Comparison of ENCODE assay signal across 8 cellular contexts in the genomic region with DNA sequence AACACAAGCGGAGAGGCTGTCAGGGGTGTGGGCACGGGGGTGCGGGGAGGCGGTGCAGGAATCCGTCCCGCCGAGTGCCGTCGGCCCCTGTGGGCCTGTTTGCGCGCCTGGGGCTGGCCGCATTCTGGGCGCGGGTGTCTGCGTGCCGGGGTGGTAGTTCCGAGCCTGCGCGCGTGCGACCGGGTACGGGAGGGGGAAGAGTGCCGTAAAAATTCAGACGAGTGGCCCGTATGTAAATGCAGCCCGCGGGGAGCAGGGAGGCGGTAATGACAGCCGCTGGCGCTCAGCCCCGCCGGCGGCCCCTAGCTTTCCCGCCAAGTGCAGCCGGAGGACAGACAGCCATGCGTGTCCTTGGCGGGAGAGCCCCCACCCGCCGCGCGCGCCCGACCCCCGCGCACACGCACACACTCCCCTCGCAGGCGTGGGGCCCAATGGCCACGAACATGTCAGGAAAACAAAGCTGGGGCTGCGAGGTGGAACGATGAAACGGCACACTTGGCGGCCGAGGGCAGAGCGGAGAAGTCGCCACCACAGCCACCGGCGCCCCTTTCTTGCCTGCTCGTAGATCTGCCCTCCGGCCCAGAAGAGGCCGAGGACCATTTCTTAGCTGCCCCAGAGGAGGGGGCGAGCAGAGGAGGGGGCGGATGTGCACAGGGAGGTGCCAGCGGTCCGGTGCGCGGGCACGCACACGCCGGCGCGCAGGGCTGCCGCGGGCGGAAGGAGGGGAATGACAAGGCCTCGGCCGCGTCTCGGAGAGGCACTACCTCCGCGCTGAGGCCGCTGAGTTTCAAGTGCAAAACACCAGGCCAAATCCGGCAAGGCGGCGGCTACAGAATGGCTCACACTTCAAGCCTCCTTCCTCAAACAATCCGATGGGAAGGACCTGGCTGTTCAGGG.
DNase-seq lines count a peak whose midpoint lies in the region; ATAC-seq and TF ChIP-seq lines count a peak whose summit lies in the region.

No MANE protein-coding gene starts in this region.

- no peak overlapping the region for H3K9ac ChIP-seq in mucosa of stomach (ENCODE audit: low read length)

- ATAC-seq in GM19463 (IDR thresholded peaks at IDR 0.05; ENCODE audit: unreplicated experiment) (peak; percentile 56), HG03521 (IDR thresholded peaks at IDR 0.05; ENCODE audit: unreplicated experiment) (peak; percentile 60), RWPE2 (ENCODE audit: low read depth) (peak; percentile 49), aorta (ENCODE audit: low FRiP score) (peak; percentile 50)

- H3K27me3 ChIP-seq in DOHH2 (ENCODE audit: control insufficient read depth, low read length) (no peaks in the 10 kb centered on the region), RWPE2 (ENCODE audit: insufficient read depth, poor library complexity, severe bottlenecking) (peaks cover 99% of the 10 kb centered on the region), mucosa of stomach (ENCODE audit: control insufficient read depth, insufficient read depth, low read length) (peaks cover 93% of the 10 kb centered on the region), aorta (ENCODE audit: control insufficient read depth in 1 of 2, insufficient read depth in 2 of 2, low read length in 1 of 2) (peaks cover 0 to 3% of the 10 kb centered on the region in 2 donors)

- peaks cover 60% of the 10 kb centered on the region for H3K4me1 Mint-ChIP-seq in dendritic cell treated with granulocyte-macrophage colony-stimulating factor and Interleukin-4, amounts not matched to agents 40 ng/mL and 50 ng/mL, for 4 days (ENCODE audit: low read depth)

- H3K9me3 Mint-ChIP-seq in dendritic cell treated with granulocyte-macrophage colony-stimulating factor and Interleukin-4, amounts not matched to agents 40 ng/mL and 50 ng/mL, for 4 days, result no peaks in the 10 kb centered on the region

- H3F3A ChIP-seq in DOHH2 (ENCODE audit: control insufficient read depth, insufficient read depth), result peaks cover 26% of the 10 kb centered on the region

- H3K27ac ChIP-seq in DOHH2 (ENCODE audit: low read depth, low read length) (peak overlapping the region; percentile 93), RWPE2 (ENCODE audit: poor library complexity, severe bottlenecking) (no peak overlapping the region), aorta (ENCODE audit: low read depth in 1 of 2, low read length in 2 of 2) (no peak overlapping the region)

- H3K4me3 Mint-ChIP-seq in dendritic cell treated with granulocyte-macrophage colony-stimulating factor and Interleukin-4, amounts not matched to agents 40 ng/mL and 50 ng/mL, for 4 days, result peak overlapping the region; percentile 83

- no peaks in the 10 kb centered on the region for H3K9me3 ChIP-seq in DOHH2 (ENCODE audit: control insufficient read depth, insufficient read depth, low read length)
- no peaks in the 10 kb centered on the region for H3K9me3 ChIP-seq in RWPE2 (ENCODE audit: severe bottlenecking)
- H3K9me3 ChIP-seq in mucosa of stomach (ENCODE audit: control insufficient read depth, low read length), result no peaks in the 10 kb centered on the region
- H3K9me3 ChIP-seq in aorta (ENCODE audit: control insufficient read depth, low read length), result no peaks in the 10 kb centered on the region

- H4K20me1 ChIP-seq in DOHH2 (ENCODE audit: control insufficient read depth, insufficient read depth, low read depth, low read length), result no peaks in the 10 kb centered on the region

- H3K4me2 ChIP-seq in DOHH2 (ENCODE audit: low read length), result peak overlapping the region; percentile 71

- intact Hi-C loops in dendritic cell treated with granulocyte-macrophage colony-stimulating factor and Interleukin-4, amounts not matched to agents 40 ng/mL and 50 ng/mL, for 4 days (cut with micrococcal nuclease), result loop anchor here (10.0 kb wide), 1 partner anchor 410 kb away; the partner anchor contains the start of gene TMEM161B
- intact Hi-C loops in aorta (cut with DNase I), result loop anchor here in 1 of 2 donors (5.0 kb wide), 1 partner anchor 532 kb away; no protein-coding TSS in a partner anchor

- H3K36me3 ChIP-seq in DOHH2 (ENCODE audit: control insufficient read depth, low read length) (no peaks in the 10 kb centered on the region), RWPE2 (ENCODE audit: low read depth) (no peaks in the 10 kb centered on the region), mucosa of stomach (ENCODE audit: control insufficient read depth, insufficient read depth, low read length) (no peaks in the 10 kb centered on the region), aorta (ENCODE audit: control insufficient read depth in 1 of 2, insufficient read depth in 2 of 2, low read length in 1 of 2) (no peaks in the 10 kb centered on the region)

- no peaks in the 10 kb centered on the region for H3K36me3 Mint-ChIP-seq in dendritic cell treated with granulocyte-macrophage colony-stimulating factor and Interleukin-4, amounts not matched to agents 40 ng/mL and 50 ng/mL, for 4 days (ENCODE audit: low read depth)

- peaks cover 86% of the 10 kb centered on the region for H3K27me3 Mint-ChIP-seq in dendritic cell treated with granulocyte-macrophage colony-stimulating factor and Interleukin-4, amounts not matched to agents 40 ng/mL and 50 ng/mL, for 4 days

- H3K9me2 ChIP-seq in DOHH2 (replicated peaks; ENCODE audit: control insufficient read depth, low read length), result no peaks in the 10 kb centered on the region

- H3K27ac Mint-ChIP-seq in dendritic cell treated with granulocyte-macrophage colony-stimulating factor and Interleukin-4, amounts not matched to agents 40 ng/mL and 50 ng/mL, for 4 days, result no peak overlapping the region

- H3K4me3 ChIP-seq in DOHH2 (ENCODE audit: low read length) (peak overlapping the region; percentile 80), RWPE2 (ENCODE audit: severe bottlenecking) (no peak overlapping the region), mucosa of stomach (ENCODE audit: low read length) (peak overlapping the region; percentile 45), aorta (ENCODE audit: low read length in 2 of 2) (peak overlapping the region in 1 of 2 donors; percentile 18)

- peaks cover 65% of the 10 kb centered on the region for H3K4me1 ChIP-seq in DOHH2 (ENCODE audit: control insufficient read depth, low read length)
- H3K4me1 ChIP-seq in RWPE2 (ENCODE audit: insufficient read depth, poor library complexity, severe bottlenecking), result no peaks in the 10 kb centered on the region
- H3K4me1 ChIP-seq in mucosa of stomach (ENCODE audit: control insufficient read depth, insufficient read depth, low read length), result peaks cover 16% of the 10 kb centered on the region
- no peaks in the 10 kb centered on the region for H3K4me1 ChIP-seq in aorta (ENCODE audit: control insufficient read depth in 1 of 2, insufficient read depth in 2 of 2, low read length in 2 of 2)

- no peak for DNase-seq in RWPE2 (ENCODE audit: low spot score)
- peak; percentile 48 to 78 for DNase-seq in aorta
- DNase-seq in COLO829 (ENCODE audit: low spot score), result no peak

- TF ChIP-seq CTCF in DOHH2 (IDR thresholded peaks at IDR 0.05; ENCODE audit: low read depth, low read length, poor library complexity, severe bottlenecking) (no peak), RWPE2 (IDR thresholded peaks at IDR 0.05; ENCODE audit: poor library complexity, severe bottlenecking) (no peak)

- peaks cover 19% of the 10 kb centered on the region for H3K79me2 ChIP-seq in DOHH2 (ENCODE audit: control insufficient read depth, low read length)

- WGBS in aorta, 2 donors, result 3% methylated on average over 76 to 87 of the region's 87 CpGs

Comparison
In these comparisons a context has a peak if more than half of its experiments do, and no peak if none do; other contexts are left out.
1. DNase-seq: peak in aorta (2 of 2); none in RWPE2 (single experiment) and COLO829 (single experiment).
2. Peak in every context shown above with its lines, with median percentiles within 50 percentile points of each other: ATAC-seq.